Comparison of ENCODE assay signal across 17 cellular contexts in the genomic region with DNA sequence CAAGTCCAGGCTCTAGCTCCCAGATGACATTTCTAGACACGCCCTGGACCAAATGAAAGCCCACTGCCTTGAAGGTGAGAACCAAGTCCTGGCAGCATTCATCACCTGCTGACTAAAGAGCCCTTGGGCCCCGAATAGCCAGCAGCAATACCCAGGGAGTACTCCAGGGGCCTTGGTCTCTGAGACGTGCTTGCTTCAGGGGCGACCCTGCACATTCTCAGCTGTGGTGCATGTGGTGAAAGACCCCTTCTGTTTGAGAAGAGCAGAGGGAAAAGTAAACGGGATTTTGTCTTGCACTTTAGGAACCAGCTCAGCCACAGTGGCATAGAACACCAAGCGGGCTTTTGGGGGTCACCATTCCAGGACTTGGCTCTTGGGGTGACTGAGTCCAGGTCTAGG.
"Had no signal": no experiment of that assay in that cellular context is flagged by ENCODE, and none has a peak within 500 bp of the region (broad histone marks: within the 10 kb centered on the region; RNA-seq: fewer than 3 reads in every experiment).

No MANE protein-coding gene starts in this region.

- ATAC-seq: K562, Panc1, PC-3 had no signal

- H3K27ac ChIP-seq: HL-60, KMS-11, RWPE1 had no signal

- DNase-seq: Kasumi-1; MM.1S; NCI-H1436; NCI-H1930; NCI-H2081; NCI-H2107; NCI-H2227 treated with DMSO at 0.1 percent for 48 hours; NCI-H774; NK-92 treated with Interleukin-12 subunit alpha and Interleukin-12 subunit beta, amount 100 ng/mL, for 24 hours; PC-3; SK-N-SH had no signal

- H3K4me3 ChIP-seq: K562 had no signal

- H3K4me1 Mint-ChIP-seq: IgD-negative memory B cell had no signal

- H3K27ac Mint-ChIP-seq: IgD-negative memory B cell had no signal

- H3K4me3 Mint-ChIP-seq: IgD-negative memory B cell had no signal
